ENCODE assay signal across 18 cellular contexts in genomic region chrX:142249721-142250120, GRCh38. TPM values are rescaled to one million over a fixed set of nuclear protein-coding genes. Genes with fewer than 3 reads are reported as not detected.
DNase-seq lines count a peak whose midpoint lies in the region; TF ChIP-seq lines count a peak whose summit lies in the region.
"Had no signal": no experiment of that assay in that cellular context is flagged by ENCODE, and none has a peak within 500 bp of the region (broad histone marks: within the 10 kb centered on the region; RNA-seq: fewer than 3 reads in every experiment).

No MANE protein-coding gene starts in this region.

- peak overlapping the region; percentile 26 for H3K4me3 Mint-ChIP-seq in MCF 10A (ENCODE audit: unreplicated experiment)
- H3K4me3 Mint-ChIP-seq: CD4-positive, alpha-beta T cell had no signal

- TF ChIP-seq CTCF in MCF 10A (IDR thresholded peaks at IDR 0.05; ENCODE audit: unreplicated experiment) = no peak
- no peak for TF ChIP-seq CTCF in breast epithelium (IDR thresholded peaks at IDR 0.05)
- peak; percentile 36 for TF ChIP-seq CTCF in epithelial cell of esophagus (IDR thresholded peaks at IDR 0.05; ENCODE audit: insufficient read depth, low read depth, low read length, missing control alignments)
- peak in 1 of 6 experiments; percentile 41 for TF ChIP-seq CTCF in esophagus squamous epithelium (IDR thresholded peaks at IDR 0.05)

- H3K27me3 ChIP-seq in breast epithelium (no peaks in the 10 kb centered on the region), esophagus squamous epithelium (no peaks in the 10 kb centered on the region)

- POLR2A ChIA-PET in MCF 10A (lab: Yijun Ruan, JAX) = interaction anchor here (0.6 kb wide), 1 partner anchor 89 kb away, joined by 3 read pairs; no protein-coding TSS in a partner anchor

- DNase-seq in MCF 10A (ENCODE audit: unreplicated experiment) (peak; percentile 48), breast epithelium (ENCODE audit: low spot score in 2 of 2) (no peak), epithelial cell of esophagus (ENCODE audit: low read depth) (peak; percentile 86), esophagus squamous epithelium (lab: John Stamatoyannopoulos, UW) (no peak), NCI-H82 (lab: John Stamatoyannopoulos, UW) (no peak), HuH-7 (ENCODE audit: low spot score) (no peak), NOMO-1 treated with DMSO at 0.1 percent for 48 hours (lab: John Stamatoyannopoulos, UW; ENCODE audit: unreplicated experiment) (no peak), HK-2 (ENCODE audit: unreplicated experiment) (no peak)
- DNase-seq: AML-193; Caco-2; CD4-positive, alpha-beta T cell; GDM1; GM23248 had no signal

- intact Hi-C loops in MCF 10A (cut with micrococcal nuclease) = no loop called here
- intact Hi-C loops in breast epithelium (cut with DNase I; ENCODE audit: low total_unique reads) = no loop called here
- intact Hi-C loops in esophagus squamous epithelium (cut with DNase I) = no loop called here

- no peaks in the 10 kb centered on the region for H3K27me3 Mint-ChIP-seq in MCF 10A (ENCODE audit: insufficient read depth, unreplicated experiment)
- H3K27me3 Mint-ChIP-seq: CD4-positive, alpha-beta T cell had no signal

- no TSS peak for BruUV-seq in MCF 10A (replicated peaks; lab: Mats Ljungman, UMichigan)

- H3K9me3 ChIP-seq in breast epithelium (no peaks in the 10 kb centered on the region), esophagus squamous epithelium (no peaks in the 10 kb centered on the region)
- H3K9me3 ChIP-seq: A549, Caco-2, HAP-1 had no signal

- TF ChIP-seq POLR2A in breast epithelium (IDR thresholded peaks at IDR 0.05) = no peak
- no peak for TF ChIP-seq POLR2A in esophagus squamous epithelium (IDR thresholded peaks at IDR 0.05)

- CTCF ChIA-PET in MCF 10A (lab: Yijun Ruan, JAX) = interaction anchor here (0.6 to 1.1 kb wide), 2 partner anchors 9 to 14 kb away, joined by 3 read pairs; no protein-coding TSS in a partner anchor

- H3K36me3 ChIP-seq in breast epithelium (no peaks in the 10 kb centered on the region), esophagus squamous epithelium (no peaks in the 10 kb centered on the region)
- H3K36me3 ChIP-seq: HAP-1 had no signal

- H3K27ac ChIP-seq in breast epithelium = no peak overlapping the region
- H3K27ac ChIP-seq in esophagus squamous epithelium = peak overlapping the region in 3 of 4 donors; percentile 62 to 70 (median 64)
- H3K27ac ChIP-seq: 22Rv1, A549, C4-2B, GM23248, HL-60 had no signal

- peak overlapping the region; percentile 90 for H3K27ac Mint-ChIP-seq in MCF 10A (ENCODE audit: low read depth, unreplicated experiment)
- H3K27ac Mint-ChIP-seq: CD4-positive, alpha-beta T cell had no signal

- H3K4me1 Mint-ChIP-seq in MCF 10A (ENCODE audit: insufficient read depth, unreplicated experiment) = peaks cover 15% of the 10 kb centered on the region

- H3K36me3 Mint-ChIP-seq in MCF 10A (ENCODE audit: insufficient read depth, unreplicated experiment) = no peaks in the 10 kb centered on the region

- H3K4me3 ChIP-seq in breast epithelium = no peak overlapping the region
- no peak overlapping the region for H3K4me3 ChIP-seq in epithelial cell of esophagus (ENCODE audit: low read length)
- H3K4me3 ChIP-seq in esophagus squamous epithelium = no peak overlapping the region
- H3K4me3 ChIP-seq: A549, GM23248, HAP-1 had no signal

- peaks cover 11% of the 10 kb centered on the region for H3K9me3 Mint-ChIP-seq in MCF 10A (ENCODE audit: unreplicated experiment)
- H3K9me3 Mint-ChIP-seq: CD4-positive, alpha-beta T cell had no signal

- H3K4me1 ChIP-seq in breast epithelium (no peaks in the 10 kb centered on the region), esophagus squamous epithelium (no peaks in the 10 kb centered on the region)
- H3K4me1 ChIP-seq: A549, Caco-2 had no signal

- 37% methylated on average over 2 to 5 of the region's 5 CpGs for WGBS in esophagus squamous epithelium, 2 donors

RNA-seq across cellular contexts. Expression of gene MAGEC2, which starts 44.6 kb away (rescaled TPM):
- total RNA-seq in MCF 10A (2022) = not detected in 2 replicates
- total RNA-seq in breast epithelium = not detected
- not detected for total RNA-seq in esophagus squamous epithelium
- total RNA-seq: Caco-2; CD4-positive, alpha-beta T cell; GM23248 had no signal

Comparison
In these comparisons a context has a peak if more than half of its experiments do, and no peak if none do; other contexts are left out.
1. DNase-seq: peak in MCF 10A (single experiment) and epithelial cell of esophagus (single experiment); none in breast epithelium (0 of 2), esophagus squamous epithelium (single experiment), NCI-H82 (single experiment), HuH-7 (single experiment), NOMO-1 treated with DMSO at 0.1 percent for 48 hours (single experiment) and HK-2 (single experiment).
2. H3K27ac ChIP-seq: peak in esophagus squamous epithelium (3 of 4); none in breast epithelium (0 of 2).